In genomic region chr17:74176546-74177001, GRCh38 we compare ENCODE assay signal across 8 cellular contexts. TPM values are rescaled to one million over a fixed set of nuclear protein-coding genes. Genes with fewer than 3 reads are reported as not detected.
DNase-seq lines count a peak whose midpoint lies in the region; ATAC-seq and TF ChIP-seq lines count a peak whose summit lies in the region.

No MANE protein-coding gene starts in this region.

- no peak for TF ChIP-seq POLR2A in esophagus muscularis mucosa (IDR thresholded peaks at IDR 0.05; ENCODE audit: low read depth)
- TF ChIP-seq POLR2A in thyroid gland (IDR thresholded peaks at IDR 0.05) = no peak

- CTCF ChIA-PET in CD4-positive, alpha-beta memory T cell (lab: Charles Lee; ENCODE audit: partially characterized antibody) = interaction anchor here (0.8 to 2.5 kb wide), 6 partner anchors 10 to 921 kb away, joined by 3 to 23 read pairs (median 4); no protein-coding TSS in a partner anchor

- no peak overlapping the region for H3K4me3 ChIP-seq in CD4-positive, alpha-beta memory T cell (ENCODE audit: low read length in 2 of 2)
- no peak overlapping the region for H3K4me3 ChIP-seq in esophagus muscularis mucosa
- H3K4me3 ChIP-seq in thyroid gland (replicated peaks in 1 of 3) = no peak overlapping the region

- H3K27ac ChIP-seq in CD4-positive, alpha-beta memory T cell (ENCODE audit: low read depth, low read length) = no peak overlapping the region
- H3K27ac ChIP-seq in esophagus muscularis mucosa (replicated peaks in 1 of 4) (no peak overlapping the region), thyroid gland (no peak overlapping the region)

- peaks cover 4% of the 10 kb centered on the region for H3K27me3 ChIP-seq in CD4-positive, alpha-beta memory T cell (ENCODE audit: insufficient read depth, low read length)
- peaks cover 0 to 66% (median 4%) of the 10 kb centered on the region in 4 donors for H3K27me3 ChIP-seq in esophagus muscularis mucosa
- no peaks in the 10 kb centered on the region for H3K27me3 ChIP-seq in thyroid gland

- no peaks in the 10 kb centered on the region for H3K4me1 ChIP-seq in CD4-positive, alpha-beta memory T cell (ENCODE audit: insufficient read depth, low read length)
- H3K4me1 ChIP-seq in esophagus muscularis mucosa (no peaks in the 10 kb centered on the region), thyroid gland (no peaks in the 10 kb centered on the region)

- no peaks in the 10 kb centered on the region for H3K36me3 Mint-ChIP-seq in CD4-positive, alpha-beta memory T cell
- H3K36me3 Mint-ChIP-seq in naive thymus-derived CD8-positive, alpha-beta T cell = no peaks in the 10 kb centered on the region

- no peaks in the 10 kb centered on the region for H3K9me3 ChIP-seq in CD4-positive, alpha-beta memory T cell (ENCODE audit: control insufficient read depth in 1 of 2, low read length in 2 of 2)
- H3K9me3 ChIP-seq in esophagus muscularis mucosa (no peaks in the 10 kb centered on the region), thyroid gland (no peaks in the 10 kb centered on the region)

- H3K4me3 Mint-ChIP-seq in CD4-positive, alpha-beta memory T cell = no peak overlapping the region
- no peak overlapping the region for H3K4me3 Mint-ChIP-seq in naive thymus-derived CD8-positive, alpha-beta T cell

- H3K27ac Mint-ChIP-seq in CD4-positive, alpha-beta memory T cell = no peak overlapping the region
- peak overlapping the region in 1 of 10 donors; percentile 27 for H3K27ac Mint-ChIP-seq in naive thymus-derived CD8-positive, alpha-beta T cell

- H3K9me3 Mint-ChIP-seq in CD4-positive, alpha-beta memory T cell = peaks cover 0 to under 1% (median 0%) of the 10 kb centered on the region in 8 donors
- H3K9me3 Mint-ChIP-seq in naive thymus-derived CD8-positive, alpha-beta T cell = peaks cover 0 to 2% (median 0%) of the 10 kb centered on the region in 9 donors

- peaks cover 21 to 41% of the 10 kb centered on the region in 2 donors for H3K27me3 Mint-ChIP-seq in CD4-positive, alpha-beta memory T cell
- peaks cover 14 to 76% (median 38%) of the 10 kb centered on the region in 5 donors for H3K27me3 Mint-ChIP-seq in naive thymus-derived CD8-positive, alpha-beta T cell

- TF ChIP-seq EP300 in esophagus muscularis mucosa (IDR thresholded peaks at IDR 0.05) = no peak

- DNase-seq in CD4-positive, alpha-beta memory T cell = peak in 4 of 5 donors; percentile 13 to 20 (median 18)
- DNase-seq in NCI-H69 (lab: John Stamatoyannopoulos, UW) (peak; percentile 86), esophagus muscularis mucosa (ENCODE audit: extremely low spot score) (no peak), thyroid gland (peak; percentile 53 to 57), mesenteric fat pad (ENCODE audit: low spot score) (no peak)
- DNase-seq in activated CD8-positive, alpha-beta memory T cell treated with anti-CD3 and anti-CD28 coated beads, Interleukin-2, amount 50 U/mL, for 24 hours (ENCODE audit: extremely low read depth) = peak; percentile 9
- DNase-seq in naive thymus-derived CD8-positive, alpha-beta T cell = peak in 5 of 10 donors; percentile 16 to 31 (median 27)

- POLR2A ChIA-PET in CD4-positive, alpha-beta memory T cell (lab: Charles Lee; ENCODE audit: partially characterized antibody) = interaction anchor here (0.6 kb wide), 1 partner anchor 343 kb away, joined by 3 read pairs; no protein-coding TSS in a partner anchor
- POLR2A ChIA-PET in naive thymus-derived CD8-positive, alpha-beta T cell (lab: Charles Lee) = no interaction called here

- peak; percentile 58 for ATAC-seq in HG02938 (IDR thresholded peaks at IDR 0.05; ENCODE audit: unreplicated experiment)
- peak; percentile 32 to 52 for ATAC-seq in naive thymus-derived CD8-positive, alpha-beta T cell

- intact Hi-C loops in CD4-positive, alpha-beta memory T cell (cut with micrococcal nuclease) = loop anchor here (5.0 kb wide), 1 partner anchor 519 kb away; no protein-coding TSS in a partner anchor
- intact Hi-C loops in esophagus muscularis mucosa (cut with DNase I) = loop anchor here (2.0 kb wide), 1 partner anchor 748 kb away; no protein-coding TSS in a partner anchor
- intact Hi-C loops in thyroid gland (cut with DNase I) = loop anchor here (5.0 kb wide), 1 partner anchor 749 kb away; no protein-coding TSS in a partner anchor

- 39% methylated on average over 10 of the region's 10 CpGs for WGBS in esophagus muscularis mucosa
- WGBS in thyroid gland, 2 donors = 47 to 53% methylated on average over 8 to 10 of the region's 10 CpGs

- H3K4me1 Mint-ChIP-seq in CD4-positive, alpha-beta memory T cell = no peaks in the 10 kb centered on the region
- peaks cover 0 to 7% (median 1%) of the 10 kb centered on the region in 4 donors for H3K4me1 Mint-ChIP-seq in naive thymus-derived CD8-positive, alpha-beta T cell

- TF ChIP-seq CTCF in esophagus muscularis mucosa (IDR thresholded peaks at IDR 0.05) (peak; percentile 71 to 89 (median 76)), thyroid gland (IDR thresholded peaks at IDR 0.05) (peak; percentile 28 to 86 (median 70))

- H3K36me3 ChIP-seq in CD4-positive, alpha-beta memory T cell (ENCODE audit: insufficient read depth, low read length) = no peaks in the 10 kb centered on the region
- H3K36me3 ChIP-seq in esophagus muscularis mucosa (no peaks in the 10 kb centered on the region), thyroid gland (no peaks in the 10 kb centered on the region)

RNA-seq across cellular contexts. Expression of gene RPL38, which starts 26.9 kb away (rescaled TPM):
- 1,000 to 10,000 TPM; 2,053 to 2,073 TPM for total RNA-seq in CD4-positive, alpha-beta memory T cell
- 1,000 to 10,000 TPM; 1,662 to 2,198 TPM for polyA plus RNA-seq in CD4-positive, alpha-beta memory T cell
- 1,000 to 10,000 TPM in 2 of 4 donors, 100 to 1,000 TPM in 2; 445 to 1,296 (median 979) TPM for total RNA-seq in esophagus muscularis mucosa
- 1,000 to 10,000 TPM; 2,061 to 2,154 TPM for total RNA-seq in naive thymus-derived CD8-positive, alpha-beta T cell
- 1,000 to 10,000 TPM; 2,282 to 2,688 (median 2,624) TPM for polyA plus RNA-seq in naive thymus-derived CD8-positive, alpha-beta T cell
- total RNA-seq in thyroid gland = 100 to 1,000 TPM; 320 to 657 (median 412) TPM
- total RNA-seq in mesenteric fat pad = 642 TPM

RNA-seq across cellular contexts. Expression of gene TTYH2, which starts 36.8 kb away (rescaled TPM):
- 10 to 100 TPM; 40.5 to 42.4 TPM for total RNA-seq in CD4-positive, alpha-beta memory T cell
- polyA plus RNA-seq in CD4-positive, alpha-beta memory T cell = 1 to 10 TPM; 7.0 to 7.9 TPM
- total RNA-seq in esophagus muscularis mucosa (10 to 100 TPM in 1 of 4 donors, 1 to 10 TPM in 3; 5.8 to 11.3 (median 7.9) TPM), thyroid gland (10 to 100 TPM; 12.4 to 24.7 (median 18.8) TPM), mesenteric fat pad (5.6 TPM)
- 1 to 10 TPM; 7.5 to 9.6 TPM for total RNA-seq in naive thymus-derived CD8-positive, alpha-beta T cell
- polyA plus RNA-seq in naive thymus-derived CD8-positive, alpha-beta T cell = 1 to 10 TPM in 2 of 3 donors, under 1 TPM in 1; 0.57 to 2.2 (median 1.8) TPM

Comparison
In these comparisons a context has a peak if more than half of its experiments do, and no peak if none do; other contexts are left out.
1. DNase-seq: peak in CD4-positive, alpha-beta memory T cell (4 of 5), NCI-H69 (single experiment), activated CD8-positive, alpha-beta memory T cell treated with anti-CD3 and anti-CD28 coated beads, Interleukin-2, amount 50 U/mL, for 24 hours (single experiment) and thyroid gland (2 of 2); none in esophagus muscularis mucosa (single experiment) and mesenteric fat pad (single experiment).